Comparison of ENCODE assay signal across 31 cellular contexts in genomic region chr2:231308219-231308618, GRCh38.
"Had no signal": no experiment of that assay in that cellular context is flagged by ENCODE, and none has a peak within 500 bp of the region (broad histone marks: within the 10 kb centered on the region; RNA-seq: fewer than 3 reads in every experiment).

No MANE protein-coding gene starts in this region.

- H3K4me3 ChIP-seq: colonic mucosa, gastrocnemius medialis, ovary, skin epidermis, thyroid gland, upper lobe of right lung had no signal

- H3K4me3 Mint-ChIP-seq: activated CD4-positive, alpha-beta T cell treated with anti-CD3 and anti-CD28 coated beads for 36 hours; activated CD8-positive, alpha-beta T cell treated with anti-CD3 and anti-CD28 coated beads, Interleukin-2, amount 10 ng/mL, durations not matched to agents 7 days and 5 days; activated T-cell treated with anti-CD3 and anti-CD28 coated beads, Interleukin-2, amount 50 U/mL, for 24 hours; central memory CD8-positive, alpha-beta T cell; naive thymus-derived CD8-positive, alpha-beta T cell; stimulated activated effector memory CD8-positive, alpha-beta T cell treated with anti-CD3 and anti-CD28 coated beads, Interleukin-12 subunit alpha, Interleukin-12 subunit beta, amount 100 ng/mL, for 72 hours; stimulated activated naive CD8-positive, alpha-beta T cell treated with anti-CD3 and anti-CD28 coated beads, Interleukin-15, amount 100 ng/mL, for 72 hours; T-helper 2 cell treated with Interferon-gamma antibody and Interleukin-4, amounts not matched to agents 5 μg/mL and 100 μg/mL, for 36 hours had no signal

- H3K9me3 ChIP-seq: colonic mucosa, gastrocnemius medialis, neutrophil, ovary, thyroid gland, upper lobe of right lung had no signal

- H3K27ac Mint-ChIP-seq: activated CD4-positive, alpha-beta T cell treated with anti-CD3 and anti-CD28 coated beads for 36 hours; activated CD8-positive, alpha-beta T cell treated with anti-CD3 and anti-CD28 coated beads, Interleukin-2, amount 10 ng/mL, durations not matched to agents 7 days and 5 days; activated T-cell treated with anti-CD3 and anti-CD28 coated beads, Interleukin-2, amount 50 U/mL, for 24 hours; naive thymus-derived CD8-positive, alpha-beta T cell; progenitor cell of endocrine pancreas; stimulated activated effector memory CD8-positive, alpha-beta T cell treated with anti-CD3 and anti-CD28 coated beads, Interleukin-12 subunit alpha, Interleukin-12 subunit beta, amount 100 ng/mL, for 72 hours; stimulated activated naive CD8-positive, alpha-beta T cell treated with anti-CD3 and anti-CD28 coated beads, Interleukin-15, amount 100 ng/mL, for 72 hours; T-helper 2 cell treated with Interferon-gamma antibody and Interleukin-4, amounts not matched to agents 5 μg/mL and 100 μg/mL, for 36 hours had no signal

- H3K36me3 ChIP-seq: colonic mucosa, gastrocnemius medialis, neutrophil, ovary, thyroid gland, upper lobe of right lung had no signal

- H3K27me3 ChIP-seq: colonic mucosa, gastrocnemius medialis, neutrophil, ovary, thyroid gland, upper lobe of right lung had no signal

- H3K4me1 Mint-ChIP-seq: activated CD4-positive, alpha-beta T cell treated with anti-CD3 and anti-CD28 coated beads for 36 hours; central memory CD8-positive, alpha-beta T cell; stimulated activated effector memory CD8-positive, alpha-beta T cell treated with anti-CD3 and anti-CD28 coated beads, Interleukin-12 subunit alpha, Interleukin-12 subunit beta, amount 100 ng/mL, for 72 hours; stimulated activated naive CD8-positive, alpha-beta T cell treated with anti-CD3 and anti-CD28 coated beads, Interleukin-15, amount 100 ng/mL, for 72 hours had no signal

- H3K4me1 ChIP-seq: colonic mucosa, gastrocnemius medialis, upper lobe of right lung had no signal

- ATAC-seq: activated CD4-positive, alpha-beta T cell treated with anti-CD3 and anti-CD28 coated beads for 36 hours; activated CD8-positive, alpha-beta T cell treated with anti-CD3 and anti-CD28 coated beads, Interleukin-2, amount 10 ng/mL, durations not matched to agents 7 days and 5 days; gastrocnemius medialis; naive thymus-derived CD8-positive, alpha-beta T cell; sciatic nerve; stimulated activated effector memory CD8-positive, alpha-beta T cell treated with anti-CD3 and anti-CD28 coated beads, Interleukin-12 subunit alpha, Interleukin-12 subunit beta, amount 100 ng/mL, for 72 hours; stimulated activated naive CD8-positive, alpha-beta T cell treated with anti-CD3 and anti-CD28 coated beads, Interleukin-15, amount 100 ng/mL, for 72 hours had no signal

- DNase-seq: activated CD4-positive, alpha-beta T cell treated with anti-CD3 and anti-CD28 coated beads for 36 hours; activated CD4-positive, CD25-positive, alpha-beta regulatory T cell; activated CD8-positive, alpha-beta T cell treated with anti-CD3 and anti-CD28 coated beads, Interleukin-2, amount 10 ng/mL, durations not matched to agents 7 days and 5 days; activated gamma-delta T cell treated with Interleukin-2 at 50 U/mL for 16 hours; activated naive CD4-positive, alpha-beta T cell treated with anti-CD3 and anti-CD28 coated beads, Interleukin-2, amount 50 U/mL, for 16 hours; activated T-cell treated with anti-CD3 and anti-CD28 coated beads, Interleukin-2, amount 50 U/mL, for 24 hours; amniotic stem cell; colonic mucosa; effector CD8-positive, alpha-beta T cell; gastrocnemius medialis; glutamatergic neuron; left cardiac atrium; naive thymus-derived CD8-positive, alpha-beta T cell; stimulated activated CD4-positive, alpha-beta T cell treated with anti-CD3 and anti-CD28 coated beads, Interleukin-12 subunit alpha, Interleukin-12 subunit beta, amount 100 ng/mL, for 4 hours; stimulated activated CD4-positive, alpha-beta T cell treated with anti-CD3 and anti-CD28 coated beads, Interleukin-4, amount 100 ng/mL, for 1 hour; stimulated activated naive CD8-positive, alpha-beta T cell treated with anti-CD3 and anti-CD28 coated beads, Interleukin-15, amount 100 ng/mL, for 72 hours; substantia nigra; T-helper 1 cell; thyroid gland; upper lobe of right lung had no signal

- H3K9me3 Mint-ChIP-seq: activated T-cell treated with anti-CD3 and anti-CD28 coated beads, Interleukin-2, amount 50 U/mL, for 24 hours; central memory CD8-positive, alpha-beta T cell; naive thymus-derived CD8-positive, alpha-beta T cell; stimulated activated effector memory CD8-positive, alpha-beta T cell treated with anti-CD3 and anti-CD28 coated beads, Interleukin-12 subunit alpha, Interleukin-12 subunit beta, amount 100 ng/mL, for 72 hours; stimulated activated naive CD8-positive, alpha-beta T cell treated with anti-CD3 and anti-CD28 coated beads, Interleukin-15, amount 100 ng/mL, for 72 hours; T-helper 2 cell treated with Interferon-gamma antibody and Interleukin-4, amounts not matched to agents 5 μg/mL and 100 μg/mL, for 36 hours had no signal

- H3K36me3 Mint-ChIP-seq: naive thymus-derived CD8-positive, alpha-beta T cell; stimulated activated effector memory CD8-positive, alpha-beta T cell treated with anti-CD3 and anti-CD28 coated beads, Interleukin-12 subunit alpha, Interleukin-12 subunit beta, amount 100 ng/mL, for 72 hours had no signal

- H3K27me3 Mint-ChIP-seq: activated T-cell treated with anti-CD3 and anti-CD28 coated beads, Interleukin-2, amount 50 U/mL, for 24 hours; naive thymus-derived CD8-positive, alpha-beta T cell; stimulated activated naive CD8-positive, alpha-beta T cell treated with anti-CD3 and anti-CD28 coated beads, Interleukin-15, amount 100 ng/mL, for 72 hours had no signal

- H3K27ac ChIP-seq: colonic mucosa, epithelial cell of prostate, gastrocnemius medialis, neutrophil, ovary, skin epidermis, thyroid gland, upper lobe of right lung had no signal

- FAIRE-seq: endometrium, keratinocyte had no signal
